Comparison of ENCODE assay signal across 14 cellular contexts in genomic region chr2:127014630-127015029, GRCh38.
A peak's percentile ranks its signal among the peaks of the same experiment; 100 is the strongest.
DNase-seq lines count a peak whose midpoint lies in the region; TF ChIP-seq lines count a peak whose summit lies in the region.
"Had no signal": no experiment of that assay in that cellular context is flagged by ENCODE, and none has a peak within 500 bp of the region (broad histone marks: within the 10 kb centered on the region; RNA-seq: fewer than 3 reads in every experiment).

No MANE protein-coding gene starts in this region.

- DNase-seq in CD1c-positive myeloid dendritic cell (ENCODE audit: extremely low spot score) (peak; percentile 49), NCI-H226 (peak; percentile 81), brain microvascular endothelial cell (peak; percentile 97), kidney tubule cell (ENCODE audit: low spot score) (peak; percentile 26), NCI-H82 (lab: John Stamatoyannopoulos, UW) (no peak), GM20000 (ENCODE audit: low spot score) (no peak), Karpas-422 (no peak)
- no peak for DNase-seq in activated effector memory CD4-positive, alpha-beta T cell treated with Interleukin-2 at 50 U/mL for 16 hours
- DNase-seq: activated naive CD4-positive, alpha-beta T cell treated with anti-CD3 and anti-CD28 coated beads, Interleukin-2, amount 10 ng/mL, durations not matched to agents 7 days and 5 days; COR-L47; effector CD4-positive, alpha-beta T cell; NCI-H187 treated with DMSO at 0.1 percent for 48 hours; SHP77 treated with DMSO at 0.1 percent for 48 hours had no signal

- H3K36me3 ChIP-seq in brain microvascular endothelial cell (replicated peaks) (no peaks in the 10 kb centered on the region), Karpas-422 (ENCODE audit: insufficient read depth, low read length) (no peaks in the 10 kb centered on the region)

- no peaks in the 10 kb centered on the region for H3K9me3 ChIP-seq in Karpas-422 (ENCODE audit: low read length)

- H3K4me2 ChIP-seq in Karpas-422 (ENCODE audit: low read depth, low read length, poor library complexity, severe bottlenecking), result no peak overlapping the region

- no peak overlapping the region for H3K4me3 ChIP-seq in brain microvascular endothelial cell (ENCODE audit: low read depth, low read length)
- no peak overlapping the region for H3K4me3 ChIP-seq in Karpas-422 (ENCODE audit: low read length)
- H3K4me3 ChIP-seq: GM12878 had no signal

- no peaks in the 10 kb centered on the region for H3K79me2 ChIP-seq in Karpas-422 (ENCODE audit: low read length)

- in situ Hi-C loops in brain microvascular endothelial cell (cut with HindIII; ENCODE audit: low pct_ligation_motif_present, low sequenced_read_pairs), result no loop called here

- H3K27me3 ChIP-seq in brain microvascular endothelial cell (replicated peaks) (no peaks in the 10 kb centered on the region), Karpas-422 (ENCODE audit: low read length) (no peaks in the 10 kb centered on the region)

- H3K4me1 ChIP-seq in Karpas-422 (ENCODE audit: low read length), result no peaks in the 10 kb centered on the region

- no peak overlapping the region for H2AFZ ChIP-seq in Karpas-422 (ENCODE audit: low read length)

- H3K9ac ChIP-seq in Karpas-422 (ENCODE audit: low read length), result no peak overlapping the region

- TF ChIP-seq CTCF in brain microvascular endothelial cell (IDR thresholded peaks at IDR 0.05; ENCODE audit: low read depth, low read length, missing control alignments), result no peak
- TF ChIP-seq CTCF in GM20000 (IDR thresholded peaks at IDR 0.05; ENCODE audit: extremely low read depth, missing control alignments), result no peak

- H3K27ac ChIP-seq in brain microvascular endothelial cell (peak overlapping the region; percentile 73), Karpas-422 (ENCODE audit: low read length) (no peak overlapping the region)

- H4K20me1 ChIP-seq in Karpas-422 (ENCODE audit: insufficient read depth, low read depth, low read length), result no peaks in the 10 kb centered on the region

- no peaks in the 10 kb centered on the region for H3K9me2 ChIP-seq in Karpas-422 (replicated peaks; ENCODE audit: insufficient read depth, low read length)

Comparison
In these comparisons a context has a peak if more than half of its experiments do, and no peak if none do; other contexts are left out.
1. DNase-seq: peak in CD1c-positive myeloid dendritic cell (single experiment), NCI-H226 (single experiment), brain microvascular endothelial cell (single experiment) and kidney tubule cell (single experiment); none in NCI-H82 (single experiment), activated effector memory CD4-positive, alpha-beta T cell treated with Interleukin-2 at 50 U/mL for 16 hours (single experiment), GM20000 (single experiment) and Karpas-422 (single experiment).